10 cellular contexts compared by ENCODE assay signal in the genomic region with DNA sequence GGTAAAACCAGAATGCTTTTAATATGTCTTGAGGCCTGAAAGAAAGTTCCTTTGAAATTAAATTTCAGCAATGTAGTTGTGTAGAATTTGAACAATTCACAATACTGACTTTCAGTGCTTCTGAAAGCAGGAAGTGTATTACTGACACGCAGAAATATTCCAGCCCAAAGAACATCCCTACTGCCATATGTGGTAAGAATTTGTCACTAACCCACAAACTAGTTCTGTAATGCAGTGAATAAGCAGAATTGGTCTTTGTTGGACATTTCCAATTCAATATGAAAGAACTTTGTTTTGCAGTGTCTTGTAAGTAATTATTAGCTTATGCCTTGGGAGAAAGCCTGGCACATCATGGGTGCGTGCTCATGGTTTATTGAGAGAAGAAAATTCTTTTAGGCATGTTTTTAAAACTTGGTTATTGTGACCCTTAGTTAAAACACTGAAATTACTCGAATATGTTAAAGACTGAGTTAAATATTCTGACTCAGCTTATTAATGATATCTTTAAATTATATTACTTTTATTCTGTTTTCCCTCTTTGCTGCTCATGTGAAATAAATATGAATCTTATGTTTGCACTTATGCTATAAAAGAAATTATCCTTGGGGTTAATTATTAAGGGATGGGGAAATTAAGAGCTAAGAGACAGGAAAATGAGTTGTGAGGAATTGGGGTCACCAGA. TPM values are rescaled to one million over a fixed set of nuclear protein-coding genes. Genes with fewer than 3 reads are reported as not detected.
A peak's percentile ranks its signal among the peaks of the same experiment; 100 is the strongest.
DNase-seq lines count a peak whose midpoint lies in the region; ATAC-seq and TF ChIP-seq lines count a peak whose summit lies in the region.
"Had no signal": no experiment of that assay in that cellular context is flagged by ENCODE, and none has a peak within 500 bp of the region (broad histone marks: within the 10 kb centered on the region; RNA-seq: fewer than 3 reads in every experiment).

No MANE protein-coding gene starts in this region.

- intact Hi-C loops in Right ventricle myocardium superior (cut with DNase I) = no loop called here
- intact Hi-C loops in Right ventricle myocardium inferior (cut with DNase I) = loop anchor here (5.0 kb wide), 1 partner anchor 33 kb away; the partner anchor contains the start of gene PTPN12
- intact Hi-C loops in left ventricle myocardium superior (cut with micrococcal nuclease) = no loop called here

- H4K20me1 ChIP-seq in hepatocyte (ENCODE audit: insufficient read depth, poor library complexity, severe bottlenecking) = peaks cover 42% of the 10 kb centered on the region

- H3K36me3 ChIP-seq in upper lobe of left lung = peaks cover 7 to 51% (median 18%) of the 10 kb centered on the region in 4 donors
- H3K36me3 ChIP-seq in hepatocyte (replicated peaks; ENCODE audit: insufficient read depth, low read depth) = no peaks in the 10 kb centered on the region

- H3K27me3 ChIP-seq in upper lobe of left lung (no peaks in the 10 kb centered on the region), hepatocyte (no peaks in the 10 kb centered on the region)
- H3K27me3 ChIP-seq: BLaER1 had no signal

- H2AFZ ChIP-seq in hepatocyte = no peak overlapping the region

- 68 to 76% methylated on average over 3 of the region's 3 CpGs for WGBS in upper lobe of left lung, 2 donors
- 95% methylated on average over 3 of the region's 3 CpGs for WGBS in hepatocyte (ENCODE audit: low lambda C conversion rate, missing lambda C conversion rate)

- H3K9me2 ChIP-seq in hepatocyte (replicated peaks; ENCODE audit: insufficient read depth) = no peaks in the 10 kb centered on the region

- no peak for TF ChIP-seq EP300 in upper lobe of left lung (IDR thresholded peaks at IDR 0.05)

- ATAC-seq in Right ventricle myocardium superior (ENCODE audit: poor library complexity) (peak; percentile 53), Right ventricle myocardium inferior (no peak), left ventricle myocardium superior (peak; percentile 50), upper lobe of left lung (ENCODE audit: low FRiP score in 2 of 2) (peak in 1 of 2 donors; percentile 75), GM18870 (IDR thresholded peaks at IDR 0.05; ENCODE audit: unreplicated experiment) (no peak)

- TF ChIP-seq POLR2A in upper lobe of left lung (IDR thresholded peaks at IDR 0.05) = no peak

- H3K4me1 ChIP-seq in upper lobe of left lung (peaks cover 28 to 40% (median 36%) of the 10 kb centered on the region in 4 donors), hepatocyte (ENCODE audit: insufficient read depth) (no peaks in the 10 kb centered on the region)

- H3K4me3 ChIP-seq in upper lobe of left lung = no peak overlapping the region
- no peak overlapping the region for H3K4me3 ChIP-seq in hepatocyte
- H3K4me3 ChIP-seq: BLaER1 had no signal

- H3K9me3 ChIP-seq in upper lobe of left lung = no peaks in the 10 kb centered on the region
- H3K9me3 ChIP-seq in hepatocyte (ENCODE audit: low read depth) = no peaks in the 10 kb centered on the region
- H3K9me3 ChIP-seq: BLaER1 had no signal

- TF ChIP-seq CTCF in upper lobe of left lung (IDR thresholded peaks at IDR 0.05) (no peak), hepatocyte (IDR thresholded peaks at IDR 0.05; ENCODE audit: poor library complexity) (no peak)

- H3K79me2 ChIP-seq in hepatocyte = peaks cover 84% of the 10 kb centered on the region

- no peak for DNase-seq in Right ventricle myocardium superior
- no peak for DNase-seq in Right ventricle myocardium inferior (ENCODE audit: missing footprints)
- peak; percentile 90 for DNase-seq in SIG-M5 treated with dmso at 0.1 percent for 504 hours (lab: John Stamatoyannopoulos, UW; ENCODE audit: unreplicated experiment)
- DNase-seq in left ventricle myocardium superior = no peak
- no peak for DNase-seq in upper lobe of left lung
- no peak for DNase-seq in NCI-H345 treated with DMSO at 0.1 percent for 48 hours (lab: John Stamatoyannopoulos, UW; ENCODE audit: unreplicated experiment)
- DNase-seq in hepatocyte (ENCODE audit: low spot score) = no peak
- DNase-seq: NCI-H2171 had no signal

- no peak overlapping the region for H3K4me2 ChIP-seq in hepatocyte
- H3K4me2 ChIP-seq: BLaER1 had no signal

- H3K27ac ChIP-seq in upper lobe of left lung (peak overlapping the region in 3 of 4 donors; percentile 42 to 75 (median 72)), hepatocyte (no peak overlapping the region)
- H3K27ac ChIP-seq: BLaER1 had no signal

RNA-seq across cellular contexts. Expression of gene PTPN12, which starts 33.4 kb away (rescaled TPM):
- total RNA-seq in Right ventricle myocardium superior (38.3 TPM), Right ventricle myocardium inferior (45.6 TPM), left ventricle myocardium superior (44.8 TPM), upper lobe of left lung (100 to 1,000 TPM; 104 to 211 (median 136) TPM), hepatocyte (50.5 and 55.1 TPM in 2 replicates)
- polyA plus RNA-seq in hepatocyte = 16.4 and 24.2 TPM in 2 replicates

Comparison
In these comparisons a context has a peak if more than half of its experiments do, and no peak if none do; other contexts are left out.
1. ATAC-seq: peak in Right ventricle myocardium superior (single experiment) and left ventricle myocardium superior (single experiment); none in Right ventricle myocardium inferior (single experiment) and GM18870 (single experiment).